In genomic region chr3:142577701-142578308, GRCh38 we compare ENCODE assay signal across 8 cellular contexts. TPM values are rescaled to one million over a fixed set of nuclear protein-coding genes. Genes with fewer than 3 reads are reported as not detected.
A peak's percentile ranks its signal among the peaks of the same experiment; 100 is the strongest.
DNase-seq lines count a peak whose midpoint lies in the region; ATAC-seq and TF ChIP-seq lines count a peak whose summit lies in the region.

No MANE protein-coding gene starts in this region.

- ATAC-seq in HG02588 (IDR thresholded peaks at IDR 0.05; ENCODE audit: unreplicated experiment), result no peak

- H3K9me3 ChIP-seq in DOHH2 (ENCODE audit: control insufficient read depth, insufficient read depth, low read length), result no peaks in the 10 kb centered on the region
- H3K9me3 ChIP-seq in ectodermal cell (ENCODE audit: control insufficient read depth, low read length), result no peaks in the 10 kb centered on the region
- no peaks in the 10 kb centered on the region for H3K9me3 ChIP-seq in neural cell (ENCODE audit: low read length)

- H3K9me2 ChIP-seq in DOHH2 (replicated peaks; ENCODE audit: control insufficient read depth, low read length), result no peaks in the 10 kb centered on the region
- no peaks in the 10 kb centered on the region for H3K9me2 ChIP-seq in neural cell (ENCODE audit: insufficient read depth, low read length)

- DNase-seq in NCI-H146 treated with DMSO at 0.1 percent for 48 hours (lab: John Stamatoyannopoulos, UW; ENCODE audit: unreplicated experiment) (peak; percentile 58), NCI-H526 treated with DMSO at 0.1 percent for 48 hours (lab: John Stamatoyannopoulos, UW) (no peak), NCI-H2196 (lab: John Stamatoyannopoulos, UW; ENCODE audit: unreplicated experiment) (no peak), activated gamma-delta T cell treated with Interleukin-2 at 50 U/mL for 16 hours (no peak)

- H3K4me3 ChIP-seq in DOHH2 (ENCODE audit: low read length) (peak overlapping the region; percentile 100), ectodermal cell (ENCODE audit: insufficient read depth, low read depth, low read length) (peak overlapping the region; percentile 77), neural cell (ENCODE audit: low read length) (peak overlapping the region; percentile 78)

- no peak for TF ChIP-seq EP300 in neural cell (conservative IDR thresholded peaks at IDR 0.05; ENCODE audit: poor library complexity, severe bottlenecking)

- H3K4me1 ChIP-seq in DOHH2 (ENCODE audit: control insufficient read depth, low read length) (peaks cover 33% of the 10 kb centered on the region), ectodermal cell (ENCODE audit: control insufficient read depth, insufficient read depth, low read length) (no peaks in the 10 kb centered on the region)

- TF ChIP-seq RAD21 in neural cell (conservative IDR thresholded peaks at IDR 0.05), result no peak

- H3K4me2 ChIP-seq in DOHH2 (ENCODE audit: low read length) (peak overlapping the region; percentile 77), neural cell (ENCODE audit: low read length) (peak overlapping the region; percentile 91)

- peak overlapping the region; percentile 77 for H3K9ac ChIP-seq in neural cell (ENCODE audit: low read length)

- peaks cover 60% of the 10 kb centered on the region for H3K79me2 ChIP-seq in DOHH2 (ENCODE audit: control insufficient read depth, low read length)
- H3K79me2 ChIP-seq in neural cell (replicated peaks; ENCODE audit: insufficient read depth, low read length), result peaks cover 18% of the 10 kb centered on the region

- H3K36me3 ChIP-seq in DOHH2 (ENCODE audit: control insufficient read depth, low read length) (peaks cover 23% of the 10 kb centered on the region), ectodermal cell (ENCODE audit: control insufficient read depth, insufficient read depth, low read length) (no peaks in the 10 kb centered on the region), neural cell (ENCODE audit: insufficient read depth, low read length) (no peaks in the 10 kb centered on the region)

- no peak for TF ChIP-seq CTCF in DOHH2 (IDR thresholded peaks at IDR 0.05; ENCODE audit: low read depth, low read length, poor library complexity, severe bottlenecking)
- TF ChIP-seq CTCF in neural cell (IDR thresholded peaks at IDR 0.05; ENCODE audit: poor library complexity, severe bottlenecking), result no peak

- H4K20me1 ChIP-seq in DOHH2 (ENCODE audit: control insufficient read depth, insufficient read depth, low read depth, low read length), result no peaks in the 10 kb centered on the region
- no peaks in the 10 kb centered on the region for H4K20me1 ChIP-seq in neural cell (ENCODE audit: insufficient read depth)

- H3K27me3 ChIP-seq in DOHH2 (ENCODE audit: control insufficient read depth, low read length) (peaks cover 7% of the 10 kb centered on the region), ectodermal cell (ENCODE audit: control insufficient read depth, insufficient read depth, low read length, poor library complexity, severe bottlenecking) (peaks cover 3% of the 10 kb centered on the region), neural cell (ENCODE audit: insufficient read depth, low read depth, low read length) (no peaks in the 10 kb centered on the region)

- H3K27ac ChIP-seq in DOHH2 (ENCODE audit: low read depth, low read length) (peak overlapping the region; percentile 45; the same call in 1 of the 2 replicates), ectodermal cell (ENCODE audit: insufficient read depth, low read depth, low read length, poor library complexity, severe bottlenecking) (peak overlapping the region; percentile 76), neural cell (ENCODE audit: low read length) (peak overlapping the region; percentile 72)

- 16 to 17% methylated on average over 11 to 12 of the region's 12 CpGs for WGBS in ectodermal cell, 2 experiments

- H3F3A ChIP-seq in DOHH2 (ENCODE audit: control insufficient read depth, insufficient read depth), result no peaks in the 10 kb centered on the region
- no peaks in the 10 kb centered on the region for H3F3A ChIP-seq in neural cell (ENCODE audit: insufficient read depth, low read length, poor library complexity, severe bottlenecking)

- H2AFZ ChIP-seq in neural cell (ENCODE audit: low read depth, low read length), result peak overlapping the region; percentile 82

TF ChIP-seq in neural cell, 6 proteins besides CTCF, POLR2A, EP300 and RAD21:
- TF ChIP-seq TAF1 (IDR thresholded peaks at IDR 0.05; ENCODE audit: low read depth), result no peak
- no peak for TF ChIP-seq EZH2 (IDR thresholded peaks at IDR 0.05; ENCODE audit: borderline replicate concordance, insufficient read depth, low read length, poor library complexity, severe bottlenecking)
- TF ChIP-seq REST (IDR thresholded peaks at IDR 0.05; ENCODE audit: borderline replicate concordance), result no peak
- TF ChIP-seq POLR2AphosphoS5 (IDR thresholded peaks at IDR 0.05), result no peak
- no peak for TF ChIP-seq MXI1 (conservative IDR thresholded peaks at IDR 0.05; ENCODE audit: poor library complexity, severe bottlenecking)
- no peak for TF ChIP-seq SMC3 (conservative IDR thresholded peaks at IDR 0.05; ENCODE audit: poor library complexity)
TF ChIP-seq in neural cell: peak in this region for 0.

RNA-seq across cellular contexts. Expression of gene ATR, which starts 0.7 kb away (rescaled TPM):
- polyA plus RNA-seq in ectodermal cell (2013, experiment 1 of 4), result 22.9 TPM
- 28.1 TPM for polyA plus RNA-seq in ectodermal cell (2013, experiment 2 of 4)
- polyA plus RNA-seq in ectodermal cell (2013, experiment 3 of 4), result 17.1 TPM
- 20.8 TPM for polyA plus RNA-seq in ectodermal cell (2013, experiment 4 of 4)
- polyA plus RNA-seq in neural cell, result 26.1 and 27.6 TPM in 2 replicates
- polyA minus RNA-seq in neural cell, result 37.5 and 38.3 TPM in 2 replicates

RNA-seq across cellular contexts. Expression of gene PLS1, which starts 18.4 kb away (rescaled TPM):
- polyA plus RNA-seq in ectodermal cell (2013, experiment 1 of 4), result 11.9 TPM
- 10.9 TPM for polyA plus RNA-seq in ectodermal cell (2013, experiment 2 of 4)
- polyA plus RNA-seq in ectodermal cell (2013, experiment 3 of 4), result 9.6 TPM
- 11.5 TPM for polyA plus RNA-seq in ectodermal cell (2013, experiment 4 of 4)
- polyA plus RNA-seq in neural cell, result 0.31 and 0.74 TPM in 2 replicates
- 0.73 and 0.81 TPM in 2 replicates for polyA minus RNA-seq in neural cell
